In the genomic region with DNA sequence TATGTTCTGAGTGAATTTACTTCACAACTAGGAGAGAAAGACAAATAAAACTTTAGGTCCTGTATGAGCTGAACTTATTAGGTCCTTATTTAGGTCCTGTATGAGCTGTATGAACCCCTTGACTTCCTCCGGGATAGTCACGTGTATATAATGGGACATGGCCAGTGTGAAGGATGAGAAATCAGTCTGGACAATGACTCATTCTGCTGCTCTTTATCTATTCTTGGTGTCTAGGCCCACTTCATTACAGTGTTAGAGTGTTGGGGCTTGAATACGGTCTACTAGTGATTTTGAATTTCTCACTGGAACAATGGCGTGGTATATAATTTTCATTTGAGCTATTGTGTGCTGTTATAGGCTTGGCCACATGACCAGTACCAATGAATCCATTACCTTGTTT, we compare ENCODE assay signal across 1 cellular context.
TF ChIP-seq lines count a peak whose summit lies in the region.

No MANE protein-coding gene starts in this region.

TF ChIP-seq in H1, 55 proteins besides CTCF, POLR2A, EP300 and RAD21:
- no peak for TF ChIP-seq CTBP2 (IDR thresholded peaks at IDR 0.05; ENCODE audit: borderline replicate concordance, insufficient read depth, insufficient read length, low read length)
- TF ChIP-seq JUND (IDR thresholded peaks at IDR 0.05; ENCODE audit: low read length) = no peak
- no peak for TF ChIP-seq SIRT6 (IDR thresholded peaks at IDR 0.05; ENCODE audit: low read length)
- no peak for TF ChIP-seq POLR2AphosphoS5 (IDR thresholded peaks at IDR 0.05; ENCODE audit: low read depth, low read length)
- no peak for TF ChIP-seq BACH1 (IDR thresholded peaks at IDR 0.05; ENCODE audit: low read length)
- TF ChIP-seq TEAD4 (IDR thresholded peaks at IDR 0.05; ENCODE audit: low read depth, low read length) = no peak
- no peak for TF ChIP-seq RFX5 (IDR thresholded peaks at IDR 0.05; ENCODE audit: borderline replicate concordance, low read depth, low read length)
- no peak for TF ChIP-seq TCF12 (IDR thresholded peaks at IDR 0.05; ENCODE audit: low read depth, low read length)
- no peak for TF ChIP-seq EZH2 (IDR thresholded peaks at IDR 0.05; ENCODE audit: low read depth, low read length, severe bottlenecking)
- TF ChIP-seq HDAC6 (IDR thresholded peaks at IDR 0.05; ENCODE audit: low read depth, low read length) = no peak
- no peak for TF ChIP-seq CREB1 (IDR thresholded peaks at IDR 0.05)
- TF ChIP-seq CHD2 (IDR thresholded peaks at IDR 0.05; ENCODE audit: low read length) = no peak
- no peak for TF ChIP-seq HDAC2 (IDR thresholded peaks at IDR 0.05; ENCODE audit: borderline replicate concordance in 1 of 2, low read depth in 2 of 2, low read length in 2 of 2)
- TF ChIP-seq, protein P1, sequence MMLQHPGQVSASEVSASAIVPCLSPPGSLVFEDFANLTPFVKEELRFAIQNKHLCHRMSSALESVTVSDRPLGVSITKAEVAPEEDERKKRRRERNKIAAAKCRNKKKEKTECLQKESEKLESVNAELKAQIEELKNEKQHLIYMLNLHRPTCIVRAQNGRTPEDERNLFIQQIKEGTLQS (IDR thresholded peaks at IDR 0.05; ENCODE audit: insufficient read depth, low read depth, low read length) = no peak
- TF ChIP-seq FOSL1 (IDR thresholded peaks at IDR 0.05; ENCODE audit: insufficient read depth, low read depth, low read length) = no peak
- TF ChIP-seq, protein P2, sequence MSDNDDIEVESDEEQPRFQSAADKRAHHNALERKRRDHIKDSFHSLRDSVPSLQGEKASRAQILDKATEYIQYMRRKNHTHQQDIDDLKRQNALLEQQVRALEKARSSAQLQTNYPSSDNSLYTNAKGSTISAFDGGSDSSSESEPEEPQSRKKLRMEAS (IDR thresholded peaks at IDR 0.05) = no peak
- no peak for TF ChIP-seq RBBP5 (IDR thresholded peaks at IDR 0.05; ENCODE audit: borderline replicate concordance, low read depth, low read length)
